In genomic region chr16:14694129-14694528, GRCh38 we compare ENCODE assay signal across 19 cellular contexts. TPM values are rescaled to one million over a fixed set of nuclear protein-coding genes. Genes with fewer than 3 reads are reported as not detected.
"Had no signal": no experiment of that assay in that cellular context is flagged by ENCODE, and none has a peak within 500 bp of the region (broad histone marks: within the 10 kb centered on the region; RNA-seq: fewer than 3 reads in every experiment).

Gene PLA2G10 (minus strand): TSS chr16:14694308. CDS start chr16:14694229, 79 bp downstream.

RNA-seq across cellular contexts. Expression of gene PLA2G10, which starts in this region (rescaled TPM):
- total RNA-seq: activated CD4-positive, alpha-beta memory T cell treated with anti-CD3 and anti-CD28 coated beads for 36 hours; activated CD4-positive, alpha-beta T cell treated with anti-CD3 and anti-CD28 coated beads for 36 hours; activated CD4-positive, alpha-beta T cell treated with anti-CD3 and anti-CD28 coated beads, Interleukin-2, amount 10 ng/mL, durations not matched to agents 24 days and 14 days; activated CD8-positive, alpha-beta memory T cell treated with anti-CD3 and anti-CD28 coated beads for 36 hours; activated CD8-positive, alpha-beta memory T cell treated with anti-CD3 and anti-CD28 coated beads, Interleukin-2, amount 10 ng/mL, durations not matched to agents 7 days and 5 days; activated CD8-positive, alpha-beta T cell treated with anti-CD3 and anti-CD28 coated beads, Interleukin-2, amount 10 ng/mL, durations not matched to agents 7 days and 5 days; activated naive CD4-positive, alpha-beta T cell treated with anti-CD3 and anti-CD28 coated beads for 36 hours; activated naive CD8-positive, alpha-beta T cell treated with anti-CD3 and anti-CD28 coated beads for 36 hours; activated T-helper 1 cell treated with anti-CD3 and anti-CD28 coated beads, Interleukin-12 subunit alpha, Interleukin-12 subunit beta, Interleukin-2, Interleukin-4 antibody, amounts not matched to agents 30 ng/mL and 10 ng/mL and 1 ng/mL, durations not matched to agents 14 hours and 24 hours and 36 hours; activated T-helper 2 cell treated with anti-CD3 and anti-CD28 coated beads, Interferon-gamma antibody, Interleukin-2, Interleukin-4, amounts not matched to agents 10 μg/mL and 5 μg/mL and 100 μg/mL, durations not matched to agents 14 hours and 24 hours and 36 hours; adrenal gland; aorta; breast epithelium; cardiac muscle cell; epithelial cell of proximal tubule; esophagus muscularis mucosa; gastroesophageal sphincter; glomerular endothelial cell; T-helper 17 cell had no signal
- polyA plus RNA-seq: adrenal gland, aorta had no signal
